1 cellular context compared by ENCODE assay signal in the genomic region with DNA sequence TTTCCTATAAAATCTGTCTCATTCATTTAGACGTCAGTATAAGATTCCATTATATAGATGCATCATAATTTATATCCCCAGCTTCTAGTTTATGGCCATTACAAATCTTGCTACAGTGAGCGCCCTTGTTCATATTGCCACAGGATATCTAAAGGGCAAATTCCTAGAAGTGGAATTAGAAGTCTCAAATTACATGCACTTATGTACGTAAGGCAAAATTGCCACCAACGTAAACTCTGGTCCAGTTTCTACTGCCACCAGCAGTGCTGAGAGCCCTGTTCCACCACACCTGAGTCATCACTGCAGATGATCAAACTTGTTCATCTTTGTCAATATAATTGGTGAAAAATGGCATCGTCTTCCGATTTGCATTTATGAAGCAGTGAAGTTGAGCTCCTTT.
A peak's percentile ranks its signal among the peaks of the same experiment; 100 is the strongest.
TF ChIP-seq lines count a peak whose summit lies in the region.

No MANE protein-coding gene starts in this region.

TF ChIP-seq in HepG2, 621 proteins besides CTCF, POLR2A, EP300 and RAD21 (continues in another document):
- TF ChIP-seq, protein P1, sequence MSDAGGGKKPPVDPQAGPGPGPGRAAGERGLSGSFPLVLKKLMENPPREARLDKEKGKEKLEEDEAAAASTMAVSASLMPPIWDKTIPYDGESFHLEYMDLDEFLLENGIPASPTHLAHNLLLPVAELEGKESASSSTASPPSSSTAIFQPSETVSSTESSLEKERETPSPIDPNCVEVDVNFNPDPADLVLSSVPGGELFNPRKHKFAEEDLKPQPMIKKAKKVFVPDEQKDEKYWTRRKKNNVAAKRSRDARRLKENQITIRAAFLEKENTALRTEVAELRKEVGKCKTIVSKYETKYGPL (CRISPR knock-in tag; IDR thresholded peaks at IDR 0.05) = no peak
- TF ChIP-seq U2AF2 (IDR thresholded peaks at IDR 0.05; ENCODE audit: low read depth, low read length) (no peak), POGZ (CRISPR knock-in tag; IDR thresholded peaks at IDR 0.05) (no peak), SIN3B (IDR thresholded peaks at IDR 0.05; ENCODE audit: low read length) (no peak), TSC22D2 (CRISPR knock-in tag; IDR thresholded peaks at IDR 0.05; ENCODE audit: borderline replicate concordance) (no peak), SUZ12 (IDR thresholded peaks at IDR 0.05; ENCODE audit: low read depth, low read length) (no peak), ZNF552 (CRISPR knock-in tag; IDR thresholded peaks at IDR 0.05; ENCODE audit: borderline replicate concordance) (no peak), ZNF772 (CRISPR knock-in tag; IDR thresholded peaks at IDR 0.05) (no peak), ZNF605 (CRISPR knock-in tag; IDR thresholded peaks at IDR 0.05) (no peak), MAFG (CRISPR knock-in tag; IDR thresholded peaks at IDR 0.05) (no peak), SIX1 (CRISPR knock-in tag; IDR thresholded peaks at IDR 0.05; ENCODE audit: borderline replicate concordance) (peak; percentile 89; the same call in 1 of the 2 replicates), ZNF282 (IDR thresholded peaks at IDR 0.05; ENCODE audit: partially characterized antibody) (no peak), ZNF136 (CRISPR knock-in tag; IDR thresholded peaks at IDR 0.05; ENCODE audit: low read depth) (no peak), IKZF4 (CRISPR knock-in tag; IDR thresholded peaks at IDR 0.05; ENCODE audit: borderline replicate concordance, low read depth, not compliant biosample characterization) (no peak), TEAD3 (CRISPR knock-in tag; optimal IDR thresholded peaks at IDR 0.05; ENCODE audit: borderline replicate concordance) (peak; percentile 11), CC2D1A (CRISPR knock-in tag; IDR thresholded peaks at IDR 0.05) (no peak), ARNT (IDR thresholded peaks at IDR 0.05) (no peak), ELF3 (CRISPR knock-in tag; IDR thresholded peaks at IDR 0.05) (no peak), ISX (CRISPR knock-in tag; conservative IDR thresholded peaks at IDR 0.05) (no peak), KLF13 (CRISPR knock-in tag; IDR thresholded peaks at IDR 0.05) (no peak), DNMT1 (CRISPR knock-in tag; IDR thresholded peaks at IDR 0.05) (no peak), HMG20A (CRISPR knock-in tag; IDR thresholded peaks at IDR 0.05; ENCODE audit: borderline replicate concordance) (peak; percentile 25; the same call in 1 of the 2 replicates), ZNF138 (CRISPR knock-in tag; IDR thresholded peaks at IDR 0.05; ENCODE audit: low read depth) (no peak), ZNF737 (CRISPR knock-in tag; IDR thresholded peaks at IDR 0.05; ENCODE audit: borderline replicate concordance) (no peak), ZNF510 (CRISPR knock-in tag; IDR thresholded peaks at IDR 0.05; ENCODE audit: low read depth) (no peak)
- TF ChIP-seq, protein P2, sequence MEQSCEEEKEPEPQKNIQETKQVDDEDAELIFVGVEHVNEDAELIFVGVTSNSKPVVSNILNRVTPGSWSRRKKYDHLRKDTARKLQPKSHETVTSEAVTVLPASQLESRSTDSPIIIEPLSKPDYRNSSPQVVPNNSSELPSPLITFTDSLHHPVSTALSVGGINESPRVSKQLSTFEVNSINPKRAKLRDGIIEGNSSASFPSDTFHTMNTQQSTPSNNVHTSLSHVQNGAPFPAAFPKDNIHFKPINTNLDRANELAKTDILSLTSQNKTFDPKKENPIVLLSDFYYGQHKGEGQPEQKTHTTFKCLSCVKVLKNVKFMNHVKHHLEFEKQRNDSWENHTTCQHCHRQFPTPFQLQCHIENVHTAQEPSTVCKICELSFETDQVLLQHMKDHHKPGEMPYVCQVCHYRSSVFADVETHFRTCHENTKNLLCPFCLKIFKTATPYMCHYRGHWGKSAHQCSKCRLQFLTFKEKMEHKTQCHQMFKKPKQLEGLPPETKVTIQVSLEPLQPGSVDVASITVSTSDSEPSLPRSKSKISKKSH (CRISPR knock-in tag; IDR thresholded peaks at IDR 0.05; ENCODE audit: borderline replicate concordance) = no peak
- TF ChIP-seq, protein P3, sequence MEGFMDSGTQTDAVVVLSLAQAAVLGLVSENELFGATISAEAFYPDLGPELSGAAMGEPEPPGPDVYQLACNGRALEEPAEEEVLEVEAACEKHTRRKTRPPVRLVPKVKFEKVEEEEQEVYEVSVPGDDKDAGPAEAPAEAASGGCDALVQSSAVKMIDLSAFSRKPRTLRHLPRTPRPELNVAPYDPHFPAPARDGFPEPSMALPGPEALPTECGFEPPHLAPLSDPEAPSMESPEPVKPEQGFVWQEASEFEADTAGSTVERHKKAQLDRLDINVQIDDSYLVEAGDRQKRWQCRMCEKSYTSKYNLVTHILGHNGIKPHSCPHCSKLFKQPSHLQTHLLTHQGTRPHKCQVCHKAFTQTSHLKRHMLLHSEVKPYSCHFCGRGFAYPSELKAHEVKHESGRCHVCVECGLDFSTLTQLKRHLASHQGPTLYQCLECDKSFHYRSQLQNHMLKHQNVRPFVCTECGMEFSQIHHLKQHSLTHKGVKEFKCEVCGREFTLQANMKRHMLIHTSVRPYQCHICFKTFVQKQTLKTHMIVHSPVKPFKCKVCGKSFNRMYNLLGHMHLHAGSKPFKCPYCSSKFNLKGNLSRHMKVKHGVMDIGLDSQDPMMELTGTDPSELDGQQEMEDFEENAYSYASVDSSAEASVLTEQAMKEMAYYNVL (CRISPR knock-in tag; IDR thresholded peaks at IDR 0.05; ENCODE audit: borderline replicate concordance) = no peak
- TF ChIP-seq, protein P4, sequence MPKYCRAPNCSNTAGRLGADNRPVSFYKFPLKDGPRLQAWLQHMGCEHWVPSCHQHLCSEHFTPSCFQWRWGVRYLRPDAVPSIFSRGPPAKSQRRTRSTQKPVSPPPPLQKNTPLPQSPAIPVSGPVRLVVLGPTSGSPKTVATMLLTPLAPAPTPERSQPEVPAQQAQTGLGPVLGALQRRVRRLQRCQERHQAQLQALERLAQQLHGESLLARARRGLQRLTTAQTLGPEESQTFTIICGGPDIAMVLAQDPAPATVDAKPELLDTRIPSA (CRISPR knock-in tag; IDR thresholded peaks at IDR 0.05; ENCODE audit: borderline replicate concordance) = no peak
- TF ChIP-seq, protein P5, sequence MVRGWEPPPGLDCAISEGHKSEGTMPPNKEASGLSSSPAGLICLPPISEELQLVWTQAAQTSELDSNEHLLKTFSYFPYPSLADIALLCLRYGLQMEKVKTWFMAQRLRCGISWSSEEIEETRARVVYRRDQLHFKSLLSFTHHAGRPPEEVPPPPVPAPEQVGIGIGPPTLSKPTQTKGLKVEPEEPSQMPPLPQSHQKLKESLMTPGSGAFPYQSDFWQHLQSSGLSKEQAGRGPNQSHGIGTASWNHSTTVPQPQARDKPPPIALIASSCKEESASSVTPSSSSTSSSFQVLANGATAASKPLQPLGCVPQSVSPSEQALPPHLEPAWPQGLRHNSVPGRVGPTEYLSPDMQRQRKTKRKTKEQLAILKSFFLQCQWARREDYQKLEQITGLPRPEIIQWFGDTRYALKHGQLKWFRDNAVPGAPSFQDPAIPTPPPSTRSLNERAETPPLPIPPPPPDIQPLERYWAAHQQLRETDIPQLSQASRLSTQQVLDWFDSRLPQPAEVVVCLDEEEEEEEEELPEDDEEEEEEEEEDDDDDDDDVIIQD (CRISPR knock-in tag; IDR thresholded peaks at IDR 0.05; ENCODE audit: low read depth) = 0 out of 2 replicates have a peak, but pooled peaks have one; percentile 19
- TF ChIP-seq, protein P6, sequence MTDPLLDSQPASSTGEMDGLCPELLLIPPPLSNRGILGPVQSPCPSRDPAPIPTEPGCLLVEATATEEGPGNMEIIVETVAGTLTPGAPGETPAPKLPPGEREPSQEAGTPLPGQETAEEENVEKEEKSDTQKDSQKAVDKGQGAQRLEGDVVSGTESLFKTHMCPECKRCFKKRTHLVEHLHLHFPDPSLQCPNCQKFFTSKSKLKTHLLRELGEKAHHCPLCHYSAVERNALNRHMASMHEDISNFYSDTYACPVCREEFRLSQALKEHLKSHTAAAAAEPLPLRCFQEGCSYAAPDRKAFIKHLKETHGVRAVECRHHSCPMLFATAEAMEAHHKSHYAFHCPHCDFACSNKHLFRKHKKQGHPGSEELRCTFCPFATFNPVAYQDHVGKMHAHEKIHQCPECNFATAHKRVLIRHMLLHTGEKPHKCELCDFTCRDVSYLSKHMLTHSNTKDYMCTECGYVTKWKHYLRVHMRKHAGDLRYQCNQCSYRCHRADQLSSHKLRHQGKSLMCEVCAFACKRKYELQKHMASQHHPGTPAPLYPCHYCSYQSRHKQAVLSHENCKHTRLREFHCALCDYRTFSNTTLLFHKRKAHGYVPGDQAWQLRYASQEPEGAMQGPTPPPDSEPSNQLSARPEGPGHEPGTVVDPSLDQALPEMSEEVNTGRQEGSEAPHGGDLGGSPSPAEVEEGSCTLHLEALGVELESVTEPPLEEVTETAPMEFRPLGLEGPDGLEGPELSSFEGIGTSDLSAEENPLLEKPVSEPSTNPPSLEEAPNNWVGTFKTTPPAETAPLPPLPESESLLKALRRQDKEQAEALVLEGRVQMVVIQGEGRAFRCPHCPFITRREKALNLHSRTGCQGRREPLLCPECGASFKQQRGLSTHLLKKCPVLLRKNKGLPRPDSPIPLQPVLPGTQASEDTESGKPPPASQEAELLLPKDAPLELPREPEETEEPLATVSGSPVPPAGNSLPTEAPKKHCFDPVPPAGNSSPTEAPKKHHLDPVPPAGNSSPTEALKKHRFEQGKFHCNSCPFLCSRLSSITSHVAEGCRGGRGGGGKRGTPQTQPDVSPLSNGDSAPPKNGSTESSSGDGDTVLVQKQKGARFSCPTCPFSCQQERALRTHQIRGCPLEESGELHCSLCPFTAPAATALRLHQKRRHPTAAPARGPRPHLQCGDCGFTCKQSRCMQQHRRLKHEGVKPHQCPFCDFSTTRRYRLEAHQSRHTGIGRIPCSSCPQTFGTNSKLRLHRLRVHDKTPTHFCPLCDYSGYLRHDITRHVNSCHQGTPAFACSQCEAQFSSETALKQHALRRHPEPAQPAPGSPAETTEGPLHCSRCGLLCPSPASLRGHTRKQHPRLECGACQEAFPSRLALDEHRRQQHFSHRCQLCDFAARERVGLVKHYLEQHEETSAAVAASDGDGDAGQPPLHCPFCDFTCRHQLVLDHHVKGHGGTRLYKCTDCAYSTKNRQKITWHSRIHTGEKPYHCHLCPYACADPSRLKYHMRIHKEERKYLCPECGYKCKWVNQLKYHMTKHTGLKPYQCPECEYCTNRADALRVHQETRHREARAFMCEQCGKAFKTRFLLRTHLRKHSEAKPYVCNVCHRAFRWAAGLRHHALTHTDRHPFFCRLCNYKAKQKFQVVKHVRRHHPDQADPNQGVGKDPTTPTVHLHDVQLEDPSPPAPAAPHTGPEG (CRISPR knock-in tag; IDR thresholded peaks at IDR 0.05) = no peak
- TF ChIP-seq, protein P7, sequence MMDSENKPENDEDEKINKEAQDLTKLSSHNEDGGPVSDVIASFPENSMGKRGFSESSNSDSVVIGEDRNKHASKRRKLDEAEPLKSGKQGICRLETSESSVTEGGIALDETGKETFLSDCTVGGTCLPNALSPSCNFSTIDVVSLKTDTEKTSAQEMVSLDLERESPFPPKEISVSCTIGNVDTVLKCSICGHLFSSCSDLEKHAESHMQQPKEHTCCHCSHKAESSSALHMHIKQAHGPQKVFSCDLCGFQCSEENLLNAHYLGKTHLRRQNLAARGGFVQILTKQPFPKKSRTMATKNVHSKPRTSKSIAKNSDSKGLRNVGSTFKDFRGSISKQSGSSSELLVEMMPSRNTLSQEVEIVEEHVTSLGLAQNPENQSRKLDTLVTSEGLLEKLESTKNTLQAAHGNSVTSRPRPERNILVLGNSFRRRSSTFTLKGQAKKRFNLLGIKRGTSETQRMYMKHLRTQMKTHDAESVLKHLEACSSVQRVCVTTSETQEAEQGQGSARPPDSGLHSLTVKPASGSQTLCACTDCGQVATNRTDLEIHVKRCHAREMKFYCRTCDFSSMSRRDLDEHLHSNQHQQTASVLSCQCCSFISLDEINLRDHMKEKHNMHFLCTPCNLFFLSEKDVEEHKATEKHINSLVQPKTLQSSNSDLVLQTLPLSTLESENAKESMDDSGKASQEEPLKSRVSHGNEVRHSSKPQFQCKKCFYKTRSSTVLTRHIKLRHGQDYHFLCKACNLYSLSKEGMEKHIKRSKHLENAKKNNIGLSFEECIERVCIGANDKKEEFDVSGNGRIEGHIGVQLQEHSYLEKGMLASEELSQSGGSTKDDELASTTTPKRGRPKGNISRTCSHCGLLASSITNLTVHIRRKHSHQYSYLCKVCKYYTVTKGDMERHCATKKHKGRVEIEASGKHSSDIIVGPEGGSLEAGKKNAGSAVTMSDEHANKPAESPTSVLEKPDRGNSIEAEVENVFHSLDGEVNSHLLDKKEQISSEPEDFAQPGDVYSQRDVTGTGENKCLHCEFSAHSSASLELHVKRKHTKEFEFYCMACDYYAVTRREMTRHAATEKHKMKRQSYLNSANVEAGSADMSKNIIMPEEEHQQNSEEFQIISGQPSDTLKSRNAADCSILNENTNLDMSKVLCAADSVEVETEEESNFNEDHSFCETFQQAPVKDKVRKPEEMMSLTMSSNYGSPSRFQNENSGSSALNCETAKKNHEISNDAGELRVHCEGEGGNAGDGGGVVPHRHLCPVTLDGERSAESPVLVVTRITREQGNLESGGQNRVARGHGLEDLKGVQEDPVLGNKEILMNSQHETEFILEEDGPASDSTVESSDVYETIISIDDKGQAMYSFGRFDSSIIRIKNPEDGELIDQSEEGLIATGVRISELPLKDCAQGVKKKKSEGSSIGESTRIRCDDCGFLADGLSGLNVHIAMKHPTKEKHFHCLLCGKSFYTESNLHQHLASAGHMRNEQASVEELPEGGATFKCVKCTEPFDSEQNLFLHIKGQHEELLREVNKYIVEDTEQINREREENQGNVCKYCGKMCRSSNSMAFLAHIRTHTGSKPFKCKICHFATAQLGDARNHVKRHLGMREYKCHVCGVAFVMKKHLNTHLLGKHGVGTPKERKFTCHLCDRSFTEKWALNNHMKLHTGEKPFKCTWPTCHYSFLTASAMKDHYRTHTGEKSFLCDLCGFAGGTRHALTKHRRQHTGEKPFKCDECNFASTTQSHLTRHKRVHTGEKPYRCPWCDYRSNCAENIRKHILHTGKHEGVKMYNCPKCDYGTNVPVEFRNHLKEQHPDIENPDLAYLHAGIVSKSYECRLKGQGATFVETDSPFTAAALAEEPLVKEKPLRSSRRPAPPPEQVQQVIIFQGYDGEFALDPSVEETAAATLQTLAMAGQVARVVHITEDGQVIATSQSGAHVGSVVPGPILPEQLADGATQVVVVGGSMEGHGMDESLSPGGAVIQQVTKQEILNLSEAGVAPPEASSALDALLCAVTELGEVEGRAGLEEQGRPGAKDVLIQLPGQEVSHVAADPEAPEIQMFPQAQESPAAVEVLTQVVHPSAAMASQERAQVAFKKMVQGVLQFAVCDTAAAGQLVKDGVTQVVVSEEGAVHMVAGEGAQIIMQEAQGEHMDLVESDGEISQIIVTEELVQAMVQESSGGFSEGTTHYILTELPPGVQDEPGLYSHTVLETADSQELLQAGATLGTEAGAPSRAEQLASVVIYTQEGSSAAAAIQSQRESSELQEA (CRISPR knock-in tag; IDR thresholded peaks at IDR 0.05; ENCODE audit: not compliant biosample characterization) = no peak
